8 cellular contexts compared by ENCODE assay signal in the genomic region with DNA sequence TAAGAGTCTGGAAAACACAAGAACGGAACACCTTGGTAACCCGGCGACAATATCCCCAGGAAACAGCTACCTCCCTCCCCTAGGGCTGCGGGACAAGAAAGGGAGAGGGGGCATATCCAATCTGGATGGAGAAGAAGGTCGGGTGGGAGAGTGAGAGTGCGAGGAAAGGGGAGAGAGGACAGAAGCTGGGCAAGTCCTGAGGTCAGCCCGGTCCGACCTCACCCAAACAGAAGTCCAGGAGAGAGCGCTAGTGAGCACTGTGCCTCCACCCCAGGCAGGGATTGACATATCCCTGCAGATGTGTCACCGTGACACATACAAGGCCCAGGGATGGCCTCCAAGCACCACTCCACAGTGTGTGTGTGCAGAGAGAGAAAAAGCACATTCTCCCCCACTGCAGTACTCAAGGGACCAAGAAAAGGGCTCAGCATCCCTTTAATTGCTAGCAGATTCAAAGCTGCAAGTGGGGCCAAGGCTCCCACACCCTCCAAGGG. TPM values are rescaled to one million over a fixed set of nuclear protein-coding genes. Genes with fewer than 3 reads are reported as not detected.
DNase-seq lines count a peak whose midpoint lies in the region; ATAC-seq and TF ChIP-seq lines count a peak whose summit lies in the region.

No MANE protein-coding gene starts in this region.

- H3K4me1 Mint-ChIP-seq in glutamatergic neuron (ENCODE audit: low read depth, unreplicated experiment) (peaks cover 22% of the 10 kb centered on the region), progenitor cell of endocrine pancreas (ENCODE audit: low read depth) (peaks cover 6% of the 10 kb centered on the region)

- TF ChIP-seq CTCF in AG09309 (IDR thresholded peaks at IDR 0.05; ENCODE audit: control insufficient read depth, insufficient read depth, low read depth, low read length, missing control alignments) (peak; percentile 90), glutamatergic neuron (IDR thresholded peaks at IDR 0.05; ENCODE audit: partially characterized antibody, unreplicated experiment) (peak; percentile 59), progenitor cell of endocrine pancreas (IDR thresholded peaks at IDR 0.05; ENCODE audit: unreplicated experiment) (peak; percentile 64)

- no peaks in the 10 kb centered on the region for H3K36me3 Mint-ChIP-seq in glutamatergic neuron (ENCODE audit: unreplicated experiment)
- H3K36me3 Mint-ChIP-seq in progenitor cell of endocrine pancreas (ENCODE audit: insufficient read depth) = no peaks in the 10 kb centered on the region

- H3K4me3 Mint-ChIP-seq in glutamatergic neuron (ENCODE audit: unreplicated experiment) = no peak overlapping the region
- no peak overlapping the region for H3K4me3 Mint-ChIP-seq in progenitor cell of endocrine pancreas (ENCODE audit: low read depth)

- H3K9me3 Mint-ChIP-seq in glutamatergic neuron (ENCODE audit: unreplicated experiment) (peaks cover 13% of the 10 kb centered on the region), progenitor cell of endocrine pancreas (ENCODE audit: low read depth) (no peaks in the 10 kb centered on the region)

- ATAC-seq in GM18511 (IDR thresholded peaks at IDR 0.05; ENCODE audit: unreplicated experiment) = peak; percentile 27
- ATAC-seq in GM18861 (IDR thresholded peaks at IDR 0.05; ENCODE audit: unreplicated experiment) = no peak
- no peak for ATAC-seq in GM21737 (IDR thresholded peaks at IDR 0.05; ENCODE audit: unreplicated experiment)

- H3K4me3 ChIP-seq in AG09309 (ENCODE audit: control insufficient read depth, low read depth, low read length) = peak overlapping the region; percentile 90

- H3K27ac Mint-ChIP-seq in glutamatergic neuron (ENCODE audit: unreplicated experiment) (no peak overlapping the region), progenitor cell of endocrine pancreas (no peak overlapping the region)

- H3K27me3 Mint-ChIP-seq in glutamatergic neuron (ENCODE audit: unreplicated experiment) (peaks cover 11% of the 10 kb centered on the region), progenitor cell of endocrine pancreas (peaks cover 54% of the 10 kb centered on the region)

- peak; percentile 60 for DNase-seq in AG09309 (ENCODE audit: low read depth)
- peak; percentile 47 to 78 for DNase-seq in NCI-H526 (lab: John Stamatoyannopoulos, UW)
- DNase-seq in activated naive CD4-positive, alpha-beta T cell treated with Interleukin-2 at 50 U/mL for 16 hours = peak; percentile 44
- DNase-seq in glutamatergic neuron = peak; percentile 85
- peak; percentile 35 for DNase-seq in progenitor cell of endocrine pancreas (ENCODE audit: low spot score, unreplicated experiment)

RNA-seq across cellular contexts. Expression of a gene that starts 3.3 kb away (rescaled TPM):
- total RNA-seq in glutamatergic neuron (ENCODE audit: unreplicated experiment) (7.5 TPM), progenitor cell of endocrine pancreas (4.8 and 5.3 TPM in 2 replicates)

Comparison
In these comparisons a context has a peak if more than half of its experiments do, and no peak if none do; other contexts are left out.
1. DNase-seq: peak in every context shown above with its lines; median percentile 85 in glutamatergic neuron; 62 in NCI-H526; 60 in AG09309; 44 in activated naive CD4-positive, alpha-beta T cell treated with Interleukin-2 at 50 U/mL for 16 hours; 35 in progenitor cell of endocrine pancreas.